12 cellular contexts compared by ENCODE assay signal in genomic region chr2:60353406-60353800, GRCh38.
DNase-seq lines count a peak whose midpoint lies in the region; ATAC-seq and TF ChIP-seq lines count a peak whose summit lies in the region.
"Had no signal": no experiment of that assay in that cellular context is flagged by ENCODE, and none has a peak within 500 bp of the region (broad histone marks: within the 10 kb centered on the region; RNA-seq: fewer than 3 reads in every experiment).

No MANE protein-coding gene starts in this region.

- POLR2A ChIA-PET in PC-9 (lab: Charles Lee; ENCODE audit: unreplicated experiment): no interaction called here

- DNase-seq in lung (ENCODE audit: low spot score) (peak; percentile 17), NCI-H2107 (lab: John Stamatoyannopoulos, UW) (no peak), PC-9 (no peak), posterior cingulate gyrus (no peak)
- no peak for DNase-seq in activated T-cell treated with anti-CD3 and anti-CD28 coated beads, Interleukin-2, amount 50 U/mL, for 48 hours
- DNase-seq: activated CD4-positive, alpha-beta memory T cell treated with anti-CD3 and anti-CD28 coated beads, Interleukin-2, amount 10 ng/mL, durations not matched to agents 7 days and 5 days; Caco-2; gastrocnemius medialis; NCI-H1048 had no signal

- no peak overlapping the region for H3K4me3 ChIP-seq in lung
- no peak overlapping the region for H3K4me3 ChIP-seq in PC-9
- H3K4me3 ChIP-seq: gastrocnemius medialis had no signal

- CTCF ChIA-PET in PC-9 (lab: Charles Lee): no interaction called here

- H3K9me3 ChIP-seq in lung (ENCODE audit: control insufficient read depth in 2 of 2, insufficient read depth in 1 of 2, low read length in 1 of 2) (peaks cover 0 to 3% of the 10 kb centered on the region in 2 donors), PC-9 (ENCODE audit: insufficient read depth, low read depth) (no peaks in the 10 kb centered on the region)
- H3K9me3 ChIP-seq: Caco-2, gastrocnemius medialis had no signal

- H3F3A ChIP-seq in PC-9 (ENCODE audit: insufficient read depth, low read depth): no peaks in the 10 kb centered on the region

- 64 to 67% methylated on average over 10 of the region's 10 CpGs for WGBS in lung, 2 donors

- no peaks in the 10 kb centered on the region for H3K36me3 ChIP-seq in lung (ENCODE audit: control insufficient read depth in 2 of 2, insufficient read depth in 2 of 2, low read length in 2 of 2)
- H3K36me3 ChIP-seq in PC-9 (ENCODE audit: low read depth): no peaks in the 10 kb centered on the region
- H3K36me3 ChIP-seq: gastrocnemius medialis had no signal

- H3K9me2 ChIP-seq in PC-9 (ENCODE audit: insufficient read depth): no peaks in the 10 kb centered on the region

- H3K27ac ChIP-seq in lung (ENCODE audit: low read depth in 1 of 2, low read length in 1 of 2): no peak overlapping the region
- no peak overlapping the region for H3K27ac ChIP-seq in PC-9
- H3K27ac ChIP-seq: gastrocnemius medialis had no signal

- no peaks in the 10 kb centered on the region for H3K4me1 ChIP-seq in lung (ENCODE audit: control insufficient read depth in 2 of 2, insufficient read depth in 2 of 2, low read length in 2 of 2)
- no peaks in the 10 kb centered on the region for H3K4me1 ChIP-seq in PC-9 (replicated peaks; ENCODE audit: insufficient read depth)
- H3K4me1 ChIP-seq: Caco-2, gastrocnemius medialis had no signal

- H3K27me3 ChIP-seq in lung (ENCODE audit: control insufficient read depth, insufficient read depth) (no peaks in the 10 kb centered on the region), PC-9 (ENCODE audit: insufficient read depth, low read depth) (peaks cover 80% of the 10 kb centered on the region)
- H3K27me3 ChIP-seq: gastrocnemius medialis had no signal

- no peak overlapping the region for H2AFZ ChIP-seq in PC-9

- intact Hi-C loops in PC-9 (cut with micrococcal nuclease; ENCODE audit: unreplicated experiment): no loop called here
- intact Hi-C loops in posterior cingulate gyrus (cut with DNase I): no loop called here

- BruUV-seq in PC-9 (replicated peaks; lab: Mats Ljungman, UMichigan): no TSS peak

- H3K4me2 ChIP-seq in PC-9: no peak overlapping the region

- ATAC-seq in GM18499 (IDR thresholded peaks at IDR 0.05; ENCODE audit: insufficient read depth, unreplicated experiment): peak; percentile 8
- peak; percentile 15 for ATAC-seq in GM21526 (IDR thresholded peaks at IDR 0.05; ENCODE audit: low FRiP score, unreplicated experiment)
- ATAC-seq in HG03139 (IDR thresholded peaks at IDR 0.05; ENCODE audit: unreplicated experiment): peak; percentile 9
- ATAC-seq in lung (ENCODE audit: insufficient read depth, low FRiP score): no peak
- ATAC-seq: gastrocnemius medialis had no signal

- TF ChIP-seq CTCF in lung (IDR thresholded peaks at IDR 0.05; ENCODE audit: control extremely low read depth, extremely low read depth) (no peak), PC-9 (conservative IDR thresholded peaks at IDR 0.05) (no peak)

- no peaks in the 10 kb centered on the region for H4K20me1 ChIP-seq in PC-9 (ENCODE audit: insufficient read depth)

- H3K79me2 ChIP-seq in PC-9 (ENCODE audit: low read depth): no peaks in the 10 kb centered on the region
